In the genomic region with DNA sequence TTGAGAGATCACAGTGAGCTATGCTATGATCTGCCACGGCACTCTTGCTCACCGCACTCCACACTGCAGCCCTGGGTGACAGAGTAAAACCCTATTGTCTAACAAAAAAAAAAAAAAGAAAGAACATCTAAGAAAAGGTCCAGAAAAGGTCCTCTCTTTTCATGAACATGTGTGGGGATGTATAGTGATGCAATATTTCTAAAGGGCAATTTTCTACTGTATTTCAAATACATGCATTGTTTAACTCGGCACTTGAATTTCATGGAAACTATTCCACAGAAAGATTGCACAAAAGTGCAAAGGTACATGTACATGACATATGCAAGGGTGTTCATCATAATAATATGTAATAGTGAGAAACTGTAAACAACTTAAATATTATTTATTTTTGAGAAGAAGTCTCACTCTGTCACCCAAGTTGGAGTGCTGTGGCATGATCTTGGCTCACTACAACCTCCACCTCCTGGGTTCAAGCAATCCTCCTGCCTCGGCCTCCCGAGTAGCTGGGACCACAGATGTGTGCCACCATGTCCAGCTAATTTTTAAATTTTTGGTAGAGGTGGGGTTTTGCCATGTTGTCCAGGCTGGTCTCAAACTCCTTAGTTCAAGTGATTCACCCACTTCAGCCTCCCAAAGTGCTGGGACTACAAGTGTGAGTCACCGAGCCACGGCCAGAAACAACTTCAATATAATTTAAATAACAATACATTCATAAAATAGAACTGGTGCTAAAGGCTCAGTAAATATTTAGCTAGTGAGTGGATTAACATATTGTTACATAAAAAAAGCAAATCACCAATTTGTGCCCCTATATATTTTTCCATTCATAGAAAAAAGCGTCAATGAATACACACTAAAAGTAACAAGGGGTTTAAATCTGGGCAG, we compare ENCODE assay signal across 8 cellular contexts. TPM values are rescaled to one million over a fixed set of nuclear protein-coding genes. Genes with fewer than 3 reads are reported as not detected.
A peak's percentile ranks its signal among the peaks of the same experiment; 100 is the strongest.
DNase-seq lines count a peak whose midpoint lies in the region; ATAC-seq and TF ChIP-seq lines count a peak whose summit lies in the region.
"Had no signal": no experiment of that assay in that cellular context is flagged by ENCODE, and none has a peak within 500 bp of the region (broad histone marks: within the 10 kb centered on the region; RNA-seq: fewer than 3 reads in every experiment).

No MANE protein-coding gene starts in this region.

- H4K20me1 ChIP-seq in DND-41 (ENCODE audit: insufficient read depth, low read length) = peaks cover 29% of the 10 kb centered on the region

- peak overlapping the region; percentile 83 for H3K4me2 ChIP-seq in DND-41 (ENCODE audit: insufficient read depth, low read length)

- TF ChIP-seq POLR2A in body of pancreas (IDR thresholded peaks at IDR 0.05) = no peak

- H3K4me3 ChIP-seq in DND-41 (ENCODE audit: low read depth in 1 of 2, low read length in 2 of 2) = no peak overlapping the region
- no peak overlapping the region for H3K4me3 ChIP-seq in body of pancreas
- peak overlapping the region in 1 of 2 experiments; percentile 99 for H3K4me3 ChIP-seq in neutrophil (ENCODE audit: low read depth in 1 of 2, low read length in 1 of 2)

- intact Hi-C loops in body of pancreas (cut with DNase I) = no loop called here

- H3K36me3 ChIP-seq in DND-41 (ENCODE audit: insufficient read depth, low read length) = peaks cover 29% of the 10 kb centered on the region
- H3K36me3 ChIP-seq in body of pancreas (replicated peaks in 1 of 2; ENCODE audit: insufficient read depth in 1 of 2, low read depth in 2 of 2) = no peaks in the 10 kb centered on the region
- no peaks in the 10 kb centered on the region for H3K36me3 ChIP-seq in neutrophil

- H3K9me3 ChIP-seq in DND-41 (ENCODE audit: insufficient read depth, low read length, severe bottlenecking) (no peaks in the 10 kb centered on the region), body of pancreas (no peaks in the 10 kb centered on the region), neutrophil (no peaks in the 10 kb centered on the region)

- no peak for TF ChIP-seq CTCF in DND-41 (IDR thresholded peaks at IDR 0.05; ENCODE audit: borderline replicate concordance, extremely low read depth, low read length, poor library complexity, severe bottlenecking)
- TF ChIP-seq CTCF in body of pancreas (IDR thresholded peaks at IDR 0.05) = no peak
- no peak for TF ChIP-seq CTCF in neutrophil (IDR thresholded peaks at IDR 0.05)

- peaks cover 37% of the 10 kb centered on the region for H3K4me1 ChIP-seq in DND-41 (ENCODE audit: insufficient read depth, low read length)
- H3K4me1 ChIP-seq in body of pancreas = peaks cover 26% of the 10 kb centered on the region
- peaks cover 22 to 24% of the 10 kb centered on the region in 2 experiments for H3K4me1 ChIP-seq in neutrophil (ENCODE audit: control insufficient read depth in 1 of 2, insufficient read depth in 1 of 2, low read depth in 1 of 2, low read length in 1 of 2)

- H3K27ac ChIP-seq in DND-41 (ENCODE audit: low read length) = no peak overlapping the region; the same call in 1 of the 2 replicates
- peak overlapping the region in 3 of 4 donors; percentile 83 to 91 (median 88) for H3K27ac ChIP-seq in body of pancreas
- peak overlapping the region; percentile 84 for H3K27ac ChIP-seq in neutrophil

- DNase-seq in DND-41 (no peak), LHCN-M2 (ENCODE audit: low read depth) (peak; percentile 32), body of pancreas (no peak), activated gamma-delta T cell treated with Interleukin-2 at 50 U/mL for 16 hours (no peak), SHP77 treated with DMSO at 0.1 percent for 48 hours (lab: John Stamatoyannopoulos, UW) (no peak)
- DNase-seq: NCI-H1092 treated with DMSO at 0.1 percent for 48 hours had no signal

- peaks cover 39% of the 10 kb centered on the region for H3K79me2 ChIP-seq in DND-41 (ENCODE audit: insufficient read depth, low read length)

- H3K27me3 ChIP-seq in DND-41 (ENCODE audit: insufficient read depth, low read length, poor library complexity) (no peaks in the 10 kb centered on the region), body of pancreas (no peaks in the 10 kb centered on the region), neutrophil (no peaks in the 10 kb centered on the region)

- peak overlapping the region; percentile 86 for H2AFZ ChIP-seq in DND-41 (ENCODE audit: low read depth, low read length)

- WGBS in body of pancreas, 2 donors = 87% methylated on average over 8 of the region's 8 CpGs

- no peak for ATAC-seq in DND-41 (ENCODE audit: insufficient read depth, low read depth)
- ATAC-seq in body of pancreas = no peak
- no peak for ATAC-seq in GM21786 (IDR thresholded peaks at IDR 0.05; ENCODE audit: unreplicated experiment)

- peak overlapping the region; percentile 85; the same call in 1 of the 2 replicates for H3K9ac ChIP-seq in DND-41 (ENCODE audit: low read depth, low read length)

RNA-seq across cellular contexts. Expression of a gene that starts 1.3 kb away (rescaled TPM):
- total RNA-seq in LHCN-M2 (2014; rRNA removed) = 23.1 and 26.0 TPM in 2 replicates
- 17.5 TPM for polyA plus RNA-seq in LHCN-M2 (2012)
- 10 to 100 TPM; 17.9 to 37.6 TPM for total RNA-seq in body of pancreas

RNA-seq across cellular contexts. Expression of a gene that starts 11.4 kb away (rescaled TPM):
- total RNA-seq in LHCN-M2 (2014; rRNA removed) (27.8 and 35.1 TPM in 2 replicates), body of pancreas (10 to 100 TPM; 17.1 to 24.4 TPM)
- polyA plus RNA-seq in LHCN-M2 (2012) = 37.3 TPM

RNA-seq across cellular contexts. Expression of a gene that starts 20.7 kb away (rescaled TPM):
- total RNA-seq in LHCN-M2 (2014; rRNA removed) = 76.7 and 96.6 TPM in 2 replicates
- polyA plus RNA-seq in LHCN-M2 (2012) = 32.9 TPM
- 10 to 100 TPM; 26.0 to 33.7 TPM for total RNA-seq in body of pancreas
